Comparison of ENCODE assay signal across 9 cellular contexts in the genomic region with DNA sequence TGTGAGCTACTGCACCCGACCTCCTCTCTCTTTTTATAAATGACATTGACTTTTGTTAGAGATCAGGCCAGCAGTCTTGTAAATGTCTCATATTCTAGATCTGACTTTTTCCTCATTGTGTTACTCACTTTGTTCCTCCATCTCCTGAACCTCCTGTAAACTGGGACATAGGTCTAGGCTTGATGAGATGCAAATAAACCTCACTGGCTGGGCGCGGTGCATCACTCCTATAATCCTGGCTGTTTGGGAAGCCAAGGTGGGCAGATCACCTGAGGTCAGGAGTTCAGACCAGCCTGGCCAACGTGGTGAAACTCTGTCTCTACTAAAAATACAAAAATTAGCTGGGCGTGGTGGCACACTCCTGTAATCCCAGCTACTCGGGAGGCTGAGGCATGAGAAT. TPM values are rescaled to one million over a fixed set of nuclear protein-coding genes. Genes with fewer than 3 reads are reported as not detected.
A peak's percentile ranks its signal among the peaks of the same experiment; 100 is the strongest.
DNase-seq lines count a peak whose midpoint lies in the region; ATAC-seq and TF ChIP-seq lines count a peak whose summit lies in the region.
"Not testable (repeated sequence)": the region's sequence is repeated elsewhere in the genome, so short reads cannot be mapped to it uniquely, and the experiment has no call there.
"Had no signal": no experiment of that assay in that cellular context is flagged by ENCODE, and none has a peak within 500 bp of the region (broad histone marks: within the 10 kb centered on the region; RNA-seq: fewer than 3 reads in every experiment).

No MANE protein-coding gene starts in this region.

- TF ChIP-seq CTCF in Calu3 (IDR thresholded peaks at IDR 0.05; ENCODE audit: unreplicated experiment); Peyer's patch (IDR thresholded peaks at IDR 0.05); mucosa of descending colon (IDR thresholded peaks at IDR 0.05); osteoblast (IDR thresholded peaks at IDR 0.05; ENCODE audit: extremely low read depth, low read depth, low read length); transverse colon (IDR thresholded peaks at IDR 0.05): not testable (repeated sequence)

- H3K27me3 Mint-ChIP-seq in Calu3 (ENCODE audit: unreplicated experiment); activated T-cell treated with anti-CD3 and anti-CD28 coated beads, Interleukin-2, amount 50 U/mL, for 24 hours; activated naive CD8-positive, alpha-beta T cell treated with anti-CD3 and anti-CD28 coated beads for 36 hours: not testable (repeated sequence)

- H3K27ac ChIP-seq in Peyer's patch = peak overlapping the region in 3 of 4 donors; percentile 70 to 96 (median 84)
- peak overlapping the region; percentile 99 for H3K27ac ChIP-seq in epithelial cell of prostate
- peak overlapping the region; percentile 96 for H3K27ac ChIP-seq in osteoblast (ENCODE audit: low read depth, low read length)
- peak overlapping the region; percentile 74 to 88 (median 83) for H3K27ac ChIP-seq in transverse colon

- not testable (repeated sequence) for H3K9me3 Mint-ChIP-seq in Calu3 (ENCODE audit: low read depth, unreplicated experiment); activated T-cell treated with anti-CD3 and anti-CD28 coated beads, Interleukin-2, amount 50 U/mL, for 24 hours; activated naive CD8-positive, alpha-beta T cell treated with anti-CD3 and anti-CD28 coated beads for 36 hours

- not testable (repeated sequence) for H3K4me3 Mint-ChIP-seq in Calu3 (ENCODE audit: low read depth, unreplicated experiment); activated T-cell treated with anti-CD3 and anti-CD28 coated beads, Interleukin-2, amount 50 U/mL, for 24 hours; activated naive CD8-positive, alpha-beta T cell treated with anti-CD3 and anti-CD28 coated beads for 36 hours

- H3K36me3 Mint-ChIP-seq in Calu3 (ENCODE audit: insufficient read depth, unreplicated experiment) = not testable (repeated sequence)
- H3K36me3 Mint-ChIP-seq in activated T-cell treated with anti-CD3 and anti-CD28 coated beads, Interleukin-2, amount 50 U/mL, for 24 hours (ENCODE audit: low read depth) = peaks cover 89% of the 10 kb centered on the region
- peaks cover 21% of the 10 kb centered on the region for H3K36me3 Mint-ChIP-seq in activated naive CD8-positive, alpha-beta T cell treated with anti-CD3 and anti-CD28 coated beads for 36 hours

- DNase-seq in Calu3; Peyer's patch; activated T-cell treated with anti-CD3 and anti-CD28 coated beads, Interleukin-2, amount 50 U/mL, for 24 hours; activated naive CD8-positive, alpha-beta T cell treated with anti-CD3 and anti-CD28 coated beads for 36 hours; epithelial cell of prostate (ENCODE audit: low read depth, low spot score); osteoblast (ENCODE audit: insufficient read length, low spot score, missing footprints): not testable (repeated sequence)
- DNase-seq in mucosa of descending colon = peak in 1 of 3 donors; percentile 66
- DNase-seq in transverse colon = peak; percentile 64

- not testable (repeated sequence) for BruUV-seq in Calu3 (replicated peaks; lab: Mats Ljungman, UMichigan)

- H3K4me2 ChIP-seq in osteoblast (ENCODE audit: insufficient read depth, low read length) = not testable (repeated sequence)

- in situ Hi-C loops in transverse colon (cut with MboI; ENCODE audit: low pct_ligation_motif_present in 1 of 4, low pct_unique_long_range_greater_than_20kb in 1 of 4, low sequenced_read_pairs in 3 of 4) = not testable (repeated sequence)

- TF ChIP-seq EP300 in transverse colon (IDR thresholded peaks at IDR 0.05; ENCODE audit: low read depth) = not testable (repeated sequence)

- H4K20me1 ChIP-seq in osteoblast (ENCODE audit: insufficient read depth, low read length) = peaks cover 16% of the 10 kb centered on the region

- peak overlapping the region; percentile 25 for H3K27ac Mint-ChIP-seq in Calu3 (ENCODE audit: unreplicated experiment)
- H3K27ac Mint-ChIP-seq in activated T-cell treated with anti-CD3 and anti-CD28 coated beads, Interleukin-2, amount 50 U/mL, for 24 hours = peak overlapping the region; percentile 70
- peak overlapping the region; percentile 29 for H3K27ac Mint-ChIP-seq in activated naive CD8-positive, alpha-beta T cell treated with anti-CD3 and anti-CD28 coated beads for 36 hours

- H3K79me2 ChIP-seq in osteoblast (ENCODE audit: insufficient read depth, low read length) = not testable (repeated sequence)

- not testable (repeated sequence) for H3K9me3 ChIP-seq in Peyer's patch; mucosa of descending colon; osteoblast (ENCODE audit: low read depth, low read length); transverse colon

- WGBS in transverse colon (ENCODE audit: low coverage in 1 of 2), 2 donors = 67% methylated on average over 1 to 6 of the region's 6 CpGs

- ATAC-seq in mucosa of descending colon = peak; percentile 59

- H2AFZ ChIP-seq in osteoblast (ENCODE audit: low read length) = not testable (repeated sequence)

- H3K4me1 ChIP-seq in Peyer's patch (peaks cover 0 to 24% (median 2%) of the 10 kb centered on the region in 4 donors), mucosa of descending colon (ENCODE audit: low read depth) (peaks cover 21% of the 10 kb centered on the region), osteoblast (ENCODE audit: insufficient read depth, low read length) (peaks cover 17% of the 10 kb centered on the region), transverse colon (peaks cover 22 to 41% (median 29%) of the 10 kb centered on the region in 4 donors)

- CTCF ChIA-PET in Calu3 (lab: Charles Lee) = interaction anchor here (0.6 kb wide), 1 partner anchor 246 kb away, joined by 5 read pairs; no protein-coding TSS in a partner anchor

- TF ChIP-seq POLR2A in Peyer's patch (IDR thresholded peaks at IDR 0.05); transverse colon (IDR thresholded peaks at IDR 0.05): not testable (repeated sequence)

- H3K4me3 ChIP-seq in Peyer's patch; mucosa of descending colon; osteoblast (ENCODE audit: insufficient read depth, low read length); transverse colon: not testable (repeated sequence)

- intact Hi-C loops in Calu3 (cut with micrococcal nuclease; ENCODE audit: unreplicated experiment); transverse colon (cut with DNase I; ENCODE audit: low total_unique reads): not testable (repeated sequence)
- intact Hi-C loops in mucosa of descending colon (cut with DNase I, micrococcal nuclease) = loop anchor here in 1 of 2 donors (5.0 kb wide), 1 partner anchor 34 kb away; no protein-coding TSS in a partner anchor

- H3K27me3 ChIP-seq in Peyer's patch; osteoblast (ENCODE audit: insufficient read depth, low read length); transverse colon: not testable (repeated sequence)

- H3K36me3 ChIP-seq in Peyer's patch = peaks cover 0 to 55% (median 0%) of the 10 kb centered on the region in 3 donors
- H3K36me3 ChIP-seq in mucosa of descending colon (ENCODE audit: low read depth) = not testable (repeated sequence)
- H3K36me3 ChIP-seq in osteoblast (ENCODE audit: insufficient read depth, low read length) = peaks cover 47% of the 10 kb centered on the region
- peaks cover 0 to 20% (median 6%) of the 10 kb centered on the region in 4 donors for H3K36me3 ChIP-seq in transverse colon

- H3K4me1 Mint-ChIP-seq in Calu3 (ENCODE audit: low read depth, unreplicated experiment) = peaks cover 27% of the 10 kb centered on the region
- peaks cover 12% of the 10 kb centered on the region for H3K4me1 Mint-ChIP-seq in activated T-cell treated with anti-CD3 and anti-CD28 coated beads, Interleukin-2, amount 50 U/mL, for 24 hours (ENCODE audit: low read depth)
- H3K4me1 Mint-ChIP-seq in activated naive CD8-positive, alpha-beta T cell treated with anti-CD3 and anti-CD28 coated beads for 36 hours = peaks cover 20% of the 10 kb centered on the region

RNA-seq across cellular contexts. Expression of gene SFN, which starts 15.1 kb away (rescaled TPM):
- total RNA-seq in Calu3 (2022) = 74.5 and 103 TPM in 2 replicates
- total RNA-seq in Peyer's patch = 10 to 100 TPM; 19.8 to 66.6 (median 44.6) TPM
- under 1 TPM in 1 of 2 experiments, not detected in 1; 0.43 TPM for total RNA-seq in activated naive CD8-positive, alpha-beta T cell treated with anti-CD3 and anti-CD28 coated beads for 36 hours
- total RNA-seq in mucosa of descending colon = 100 to 1,000 TPM; 124 to 282 (median 191) TPM
- under 0.01 and 0.29 TPM in 2 replicates for total RNA-seq in osteoblast
- total RNA-seq in transverse colon = 100 to 1,000 TPM in 3 of 4 donors, 10 to 100 TPM in 1; 50.2 to 197 (median 163) TPM
- total RNA-seq: Right ventricle myocardium superior had no signal

RNA-seq across cellular contexts. Expression of gene ZDHHC18, which starts 21.3 kb away (rescaled TPM):
- total RNA-seq in Calu3 (2022) (21.8 and 25.8 TPM in 2 replicates), Peyer's patch (10 to 100 TPM; 12.4 to 40.3 (median 29.0) TPM), mucosa of descending colon (10 to 100 TPM; 22.8 to 30.5 (median 26.9) TPM), osteoblast (6.2 and 7.6 TPM in 2 replicates), transverse colon (10 to 100 TPM in 3 of 4 donors, 1 to 10 TPM in 1; 4.4 to 37.3 (median 28.0) TPM)
- 10 to 100 TPM; 48.5 to 48.8 TPM for total RNA-seq in activated naive CD8-positive, alpha-beta T cell treated with anti-CD3 and anti-CD28 coated beads for 36 hours

RNA-seq across cellular contexts. Expression of gene GPN2, which starts 42.3 kb away (rescaled TPM):
- total RNA-seq in Calu3 (2022) (23.4 and 24.3 TPM in 2 replicates), Peyer's patch (10 to 100 TPM; 13.5 to 19.6 (median 17.3) TPM), mucosa of descending colon (10 to 100 TPM; 25.4 to 37.2 (median 27.0) TPM), osteoblast (8.0 and 8.3 TPM in 2 replicates), transverse colon (10 to 100 TPM; 14.7 to 75.2 (median 28.7) TPM)
- 10 to 100 TPM; 64.1 to 65.0 TPM for total RNA-seq in activated naive CD8-positive, alpha-beta T cell treated with anti-CD3 and anti-CD28 coated beads for 36 hours

RNA-seq across cellular contexts. Expression of gene GPATCH3, which starts 52.4 kb away (rescaled TPM):
- total RNA-seq in Calu3 (2022) (11.5 and 11.7 TPM in 2 replicates), Peyer's patch (10 to 100 TPM in 3 of 4 donors, 1 to 10 TPM in 1; 8.4 to 28.5 (median 14.2) TPM), mucosa of descending colon (10 to 100 TPM; 14.0 to 17.5 (median 14.5) TPM), osteoblast (10.3 and 10.9 TPM in 2 replicates), transverse colon (10 to 100 TPM in 2 of 4 donors, 1 to 10 TPM in 2; 3.2 to 35.9 (median 10.7) TPM)
- total RNA-seq in activated naive CD8-positive, alpha-beta T cell treated with anti-CD3 and anti-CD28 coated beads for 36 hours = 10 to 100 TPM; 13.3 to 14.4 TPM

Comparison
In these comparisons a context has a peak if more than half of its experiments do, and no peak if none do; other contexts are left out.
1. RNA of gene SFN, which starts 15.1 kb away (total RNA-seq): 124 to 282 TPM in mucosa of descending colon, 50.2 to 197 TPM in transverse colon, 74.5 to 103 TPM in Calu3 and 19.8 to 66.6 TPM in Peyer's patch; 0.43 TPM in activated naive CD8-positive, alpha-beta T cell treated with anti-CD3 and anti-CD28 coated beads for 36 hours and under 0.01 to 0.29 TPM in osteoblast; every median in the first group is over 10 times any median in the second.
2. Peak in every context shown above with its lines, with median percentiles within 50 percentile points of each other: H3K27ac Mint-ChIP-seq and H3K27ac ChIP-seq.